In the genomic region with DNA sequence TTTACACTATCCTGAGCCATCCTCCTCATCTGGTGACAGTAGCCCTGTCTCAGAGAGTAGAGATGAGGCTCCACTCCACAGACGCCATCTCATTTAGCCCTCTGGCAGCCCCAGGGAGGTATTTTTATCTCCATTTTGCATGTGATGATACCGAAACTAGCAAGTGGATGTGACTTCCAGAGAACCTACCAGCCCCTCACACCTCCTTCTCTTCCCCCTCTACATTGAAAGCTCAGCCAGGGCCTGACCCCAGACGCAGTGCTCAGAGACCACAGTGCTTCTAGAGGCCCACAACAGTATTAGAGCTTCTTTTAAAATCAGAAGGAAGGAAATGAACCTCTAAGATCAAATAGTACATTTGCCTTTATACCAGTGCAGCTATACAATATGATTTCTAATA, we compare ENCODE assay signal across 9 cellular contexts. TPM values are rescaled to one million over a fixed set of nuclear protein-coding genes. Genes with fewer than 3 reads are reported as not detected.
DNase-seq lines count a peak whose midpoint lies in the region; ATAC-seq and TF ChIP-seq lines count a peak whose summit lies in the region.
"Had no signal": no experiment of that assay in that cellular context is flagged by ENCODE, and none has a peak within 500 bp of the region (broad histone marks: within the 10 kb centered on the region; RNA-seq: fewer than 3 reads in every experiment).

No MANE protein-coding gene starts in this region.

- no peak for TF ChIP-seq POLR2A in upper lobe of left lung (IDR thresholded peaks at IDR 0.05)

- DNase-seq in stimulated activated CD4-positive, alpha-beta T cell treated with anti-CD3 and anti-CD28 coated beads, Interleukin-1b, Interleukin-23, amount 100 ng/mL, for 48 hours, result peak; percentile 40
- no peak for DNase-seq in stimulated activated CD4-positive, alpha-beta T cell treated with anti-CD3 and anti-CD28 coated beads, Interleukin-12 subunit alpha, Interleukin-12 subunit beta, amount 100 ng/mL, for 4 hours
- peak; percentile 19 for DNase-seq in activated T-helper 1 cell treated with anti-CD3 and anti-CD28 coated beads, Interleukin-12 subunit alpha, Interleukin-12 subunit beta, Interleukin-2, Interleukin-4 antibody, amounts not matched to agents 30 ng/mL and 10 ng/mL and 1 ng/mL, durations not matched to agents 14 hours and 24 hours and 36 hours (ENCODE audit: low spot score)
- DNase-seq in upper lobe of left lung (no peak), SKM-1 (lab: John Stamatoyannopoulos, UW; ENCODE audit: unreplicated experiment) (no peak), midbrain (lab: John Stamatoyannopoulos, UW) (no peak), COR-L47 (lab: John Stamatoyannopoulos, UW) (no peak)

- peak overlapping the region; percentile 73 for H3K4me3 Mint-ChIP-seq in activated T-helper 1 cell treated with anti-CD3 and anti-CD28 coated beads, Interleukin-12 subunit alpha, Interleukin-12 subunit beta, Interleukin-2, Interleukin-4 antibody, amounts not matched to agents 30 ng/mL and 10 ng/mL and 1 ng/mL, durations not matched to agents 14 hours and 24 hours and 36 hours

- TF ChIP-seq EP300 in upper lobe of left lung (IDR thresholded peaks at IDR 0.05), result no peak

- H3K9me3 Mint-ChIP-seq in activated T-helper 1 cell treated with anti-CD3 and anti-CD28 coated beads, Interleukin-12 subunit alpha, Interleukin-12 subunit beta, Interleukin-2, Interleukin-4 antibody, amounts not matched to agents 30 ng/mL and 10 ng/mL and 1 ng/mL, durations not matched to agents 14 hours and 24 hours and 36 hours, result no peaks in the 10 kb centered on the region

- H3K4me3 ChIP-seq in upper lobe of left lung, result no peak overlapping the region
- H3K4me3 ChIP-seq: SK-N-MC had no signal

- peak overlapping the region; percentile 97 for H3K27ac Mint-ChIP-seq in activated T-helper 1 cell treated with anti-CD3 and anti-CD28 coated beads, Interleukin-12 subunit alpha, Interleukin-12 subunit beta, Interleukin-2, Interleukin-4 antibody, amounts not matched to agents 30 ng/mL and 10 ng/mL and 1 ng/mL, durations not matched to agents 14 hours and 24 hours and 36 hours

- intact Hi-C loops in activated T-helper 1 cell treated with anti-CD3 and anti-CD28 coated beads, Interleukin-12 subunit alpha, Interleukin-12 subunit beta, Interleukin-2, Interleukin-4 antibody, amounts not matched to agents 30 ng/mL and 10 ng/mL and 1 ng/mL, durations not matched to agents 14 hours and 24 hours and 36 hours (cut with micrococcal nuclease), result loop anchor here (1.0 kb wide), 1 partner anchor 9 kb away; no protein-coding TSS in a partner anchor

- H3K9me3 ChIP-seq in upper lobe of left lung, result no peaks in the 10 kb centered on the region

- H3K27me3 Mint-ChIP-seq in activated T-helper 1 cell treated with anti-CD3 and anti-CD28 coated beads, Interleukin-12 subunit alpha, Interleukin-12 subunit beta, Interleukin-2, Interleukin-4 antibody, amounts not matched to agents 30 ng/mL and 10 ng/mL and 1 ng/mL, durations not matched to agents 14 hours and 24 hours and 36 hours (ENCODE audit: insufficient read depth), result no peaks in the 10 kb centered on the region

- TF ChIP-seq CTCF in upper lobe of left lung (IDR thresholded peaks at IDR 0.05), result no peak

- 52 to 68% methylated on average over 3 of the region's 3 CpGs for WGBS in upper lobe of left lung, 2 donors

- ATAC-seq in HG03025 (IDR thresholded peaks at IDR 0.05; ENCODE audit: low FRiP score, unreplicated experiment) (peak; percentile 65), upper lobe of left lung (ENCODE audit: low FRiP score in 2 of 2) (no peak)

- no peaks in the 10 kb centered on the region for H3K27me3 ChIP-seq in upper lobe of left lung

- H3K4me1 ChIP-seq in upper lobe of left lung, result peaks cover 54 to 82% (median 74%) of the 10 kb centered on the region in 4 donors

- peak overlapping the region in 3 of 4 donors; percentile 33 to 55 (median 33) for H3K27ac ChIP-seq in upper lobe of left lung
- H3K27ac ChIP-seq: SK-N-MC had no signal

- peaks cover 0 to 5% (median 0%) of the 10 kb centered on the region in 4 donors for H3K36me3 ChIP-seq in upper lobe of left lung

- H3K4me1 Mint-ChIP-seq in activated T-helper 1 cell treated with anti-CD3 and anti-CD28 coated beads, Interleukin-12 subunit alpha, Interleukin-12 subunit beta, Interleukin-2, Interleukin-4 antibody, amounts not matched to agents 30 ng/mL and 10 ng/mL and 1 ng/mL, durations not matched to agents 14 hours and 24 hours and 36 hours (ENCODE audit: low read depth), result peaks cover 85% of the 10 kb centered on the region

- H3K36me3 Mint-ChIP-seq in activated T-helper 1 cell treated with anti-CD3 and anti-CD28 coated beads, Interleukin-12 subunit alpha, Interleukin-12 subunit beta, Interleukin-2, Interleukin-4 antibody, amounts not matched to agents 30 ng/mL and 10 ng/mL and 1 ng/mL, durations not matched to agents 14 hours and 24 hours and 36 hours (ENCODE audit: low read depth), result peaks cover 28% of the 10 kb centered on the region

RNA-seq across cellular contexts. Expression of a gene that starts 8.3 kb away (rescaled TPM):
- total RNA-seq in activated T-helper 1 cell treated with anti-CD3 and anti-CD28 coated beads, Interleukin-12 subunit alpha, Interleukin-12 subunit beta, Interleukin-2, Interleukin-4 antibody, amounts not matched to agents 30 ng/mL and 10 ng/mL and 1 ng/mL, durations not matched to agents 14 hours and 24 hours and 36 hours, result 125 and 130 TPM in 2 replicates
- 100 to 1,000 TPM in 2 of 6 donors, 10 to 100 TPM in 4; 61.0 to 107 (median 77.5) TPM for total RNA-seq in upper lobe of left lung

Comparison
In these comparisons a context has a peak if more than half of its experiments do, and no peak if none do; other contexts are left out.
1. DNase-seq: peak in stimulated activated CD4-positive, alpha-beta T cell treated with anti-CD3 and anti-CD28 coated beads, Interleukin-1b, Interleukin-23, amount 100 ng/mL, for 48 hours (single experiment) and activated T-helper 1 cell treated with anti-CD3 and anti-CD28 coated beads, Interleukin-12 subunit alpha, Interleukin-12 subunit beta, Interleukin-2, Interleukin-4 antibody, amounts not matched to agents 30 ng/mL and 10 ng/mL and 1 ng/mL, durations not matched to agents 14 hours and 24 hours and 36 hours (single experiment); none in stimulated activated CD4-positive, alpha-beta T cell treated with anti-CD3 and anti-CD28 coated beads, Interleukin-12 subunit alpha, Interleukin-12 subunit beta, amount 100 ng/mL, for 4 hours (single experiment), upper lobe of left lung (0 of 2), SKM-1 (single experiment), midbrain (single experiment) and COR-L47 (single experiment).